27 cellular contexts compared by ENCODE assay signal in genomic region chr3:90099493-90099892, GRCh38.
"Had no signal": no experiment of that assay in that cellular context is flagged by ENCODE, and none has a peak within 500 bp of the region (broad histone marks: within the 10 kb centered on the region; RNA-seq: fewer than 3 reads in every experiment).

No MANE protein-coding gene starts in this region.

- FAIRE-seq: urothelium cell line had no signal

- H3K36me3 ChIP-seq: stomach, suprapubic skin, thoracic aorta, thyroid gland, tibial artery, tibial nerve, transverse colon, upper lobe of left lung, upper lobe of right lung, uterus, vagina had no signal

- H3K27me3 ChIP-seq: stomach, suprapubic skin, testis, thyroid gland, tibial artery, tibial nerve, transverse colon, upper lobe of left lung, upper lobe of right lung, uterus, vagina had no signal

- H3K4me1 ChIP-seq: stomach, suprapubic skin, testis, thyroid gland, tibial artery, tibial nerve, transverse colon, upper lobe of left lung, upper lobe of right lung, uterus, vagina had no signal

- H3K9me3 ChIP-seq: stomach, suprapubic skin, testis, thoracic aorta, thyroid gland, tibial artery, tibial nerve, transverse colon, upper lobe of left lung, upper lobe of right lung, uterus, vagina had no signal

- DNase-seq: stimulated activated CD4-positive, alpha-beta T cell treated with anti-CD3 and anti-CD28 coated beads, Interleukin-2, amount 100 ng/mL, for 48 hours; stimulated activated CD4-positive, alpha-beta T cell treated with anti-CD3 and anti-CD28 coated beads, Interleukin-4, amount 100 ng/mL, for 1 hour; stimulated activated CD4-positive, alpha-beta T cell treated with anti-CD3 and anti-CD28 coated beads, Interleukin-4, amount 100 ng/mL, for 24 hours; stimulated activated CD4-positive, alpha-beta T cell treated with anti-CD3 and anti-CD28 coated beads, Interleukin-4, amount 100 ng/mL, for 4 hours; stimulated activated CD8-positive, alpha-beta memory T cell treated with anti-CD3 and anti-CD28 coated beads, Interleukin-4, amount 100 ng/mL, for 48 hours; stimulated activated naive B cell treated with anti-CD40 and anti-IgM and Interleukin-4, amounts not matched to agents 10 μg/mL and 1 μg/mL and 100 μg/mL, for 72 hours; stimulated activated naive CD4-positive, alpha-beta T cell; stimulated activated naive CD4-positive, alpha-beta T cell treated with Interleukin-2 at 50 U/mL for 16 hours; stimulated activated naive CD8-positive, alpha-beta T cell treated with anti-CD3 and anti-CD28 coated beads, Interleukin-15, amount 100 ng/mL, for 72 hours; stimulated activated naive CD8-positive, alpha-beta T cell treated with anti-CD3 and anti-CD28 coated beads, Interleukin-15, Interleukin-2, amounts not matched to agents 100 U/mL and 50 U/mL, for 24 hours; stomach; substantia nigra; testis; thyroid gland; tibial artery; transverse colon; trophoblast cell; upper lobe of left lung; upper lobe of right lung; uterus had no signal

- H3K27ac ChIP-seq: stomach, suprapubic skin, testis, thoracic aorta, thyroid gland, tibial artery, tibial nerve, transverse colon, upper lobe of left lung, upper lobe of right lung, uterus, vagina had no signal

- H3K4me3 ChIP-seq: stomach, suprapubic skin, testis, thoracic aorta, thyroid gland, tibial artery, tibial nerve, transverse colon, upper lobe of left lung, upper lobe of right lung, uterus, vagina had no signal

- ATAC-seq: stimulated activated effector memory CD8-positive, alpha-beta T cell treated with anti-CD3 and anti-CD28 coated beads, Interleukin-12 subunit alpha, Interleukin-12 subunit beta, amount 100 ng/mL, for 72 hours; stimulated activated memory B cell treated with anti-CD40 and anti-IgM and Interleukin-4, amounts not matched to agents 10 μg/mL and 1 μg/mL and 100 μg/mL, for 72 hours; stimulated activated naive B cell treated with anti-CD40 and anti-IgM and Interleukin-4, amounts not matched to agents 10 μg/mL and 1 μg/mL and 100 μg/mL, for 72 hours; stimulated activated naive CD8-positive, alpha-beta T cell treated with anti-CD3 and anti-CD28 coated beads, Interleukin-15, amount 100 ng/mL, for 72 hours; stimulated activated naive CD8-positive, alpha-beta T cell treated with anti-CD3 and anti-CD28 coated beads, Interleukin-15, Interleukin-2, amounts not matched to agents 100 U/mL and 50 U/mL, for 24 hours; upper lobe of right lung had no signal
